Comparison of ENCODE assay signal across 8 cellular contexts in the genomic region with DNA sequence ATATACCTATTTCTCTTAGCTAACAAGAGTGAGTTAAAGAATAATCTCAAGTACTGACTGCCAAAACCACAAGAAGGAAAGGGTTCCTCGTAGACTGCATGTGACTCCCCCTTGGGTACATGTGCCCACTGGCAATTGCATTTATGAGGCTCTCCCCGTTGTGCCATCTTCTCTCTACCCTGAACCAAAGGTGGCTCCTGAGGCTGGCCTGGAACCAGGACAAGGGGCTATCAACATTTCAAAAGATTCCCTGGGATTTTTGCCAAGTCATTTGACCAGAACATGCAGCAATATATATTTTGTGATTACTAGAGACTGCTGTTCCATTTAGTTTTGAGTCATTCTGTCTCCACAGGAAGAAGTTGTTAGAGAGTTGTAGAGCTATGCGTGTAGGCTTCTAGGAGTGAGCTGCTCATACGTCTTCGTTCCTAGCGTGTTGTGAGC. TPM values are rescaled to one million over a fixed set of nuclear protein-coding genes. Genes with fewer than 3 reads are reported as not detected.
DNase-seq lines count a peak whose midpoint lies in the region; ATAC-seq lines count a peak whose summit lies in the region.
"Had no signal": no experiment of that assay in that cellular context is flagged by ENCODE, and none has a peak within 500 bp of the region (broad histone marks: within the 10 kb centered on the region; RNA-seq: fewer than 3 reads in every experiment).

No MANE protein-coding gene starts in this region.

- H3K4me3 Mint-ChIP-seq in activated naive CD4-positive, alpha-beta T cell treated with anti-CD3 and anti-CD28 coated beads, Interleukin-2, amount 10 ng/mL, durations not matched to agents 7 days and 5 days = no peak overlapping the region
- H3K4me3 Mint-ChIP-seq: activated naive CD4-positive, alpha-beta T cell treated with anti-CD3 and anti-CD28 coated beads, Interleukin-2, amount 50 U/mL, for 24 hours had no signal

- DNase-seq in SK-N-MC (ENCODE audit: low read depth, low spot score) = no peak
- DNase-seq in lung microvascular endothelial cell (ENCODE audit: low read depth in 2 of 2) = peak; percentile 18 to 47
- DNase-seq in SHP77 (lab: John Stamatoyannopoulos, UW) = no peak
- DNase-seq in NCI-H128 (lab: John Stamatoyannopoulos, UW; ENCODE audit: unreplicated experiment) = no peak
- no peak for DNase-seq in activated naive CD4-positive, alpha-beta T cell treated with anti-CD3 and anti-CD28 coated beads, Interleukin-2, amount 10 ng/mL, durations not matched to agents 7 days and 5 days

- no peaks in the 10 kb centered on the region for H3K36me3 ChIP-seq in SK-N-MC (ENCODE audit: insufficient read depth, low read length)

- H3K9me3 Mint-ChIP-seq in activated naive CD4-positive, alpha-beta T cell treated with anti-CD3 and anti-CD28 coated beads, Interleukin-2, amount 10 ng/mL, durations not matched to agents 7 days and 5 days = no peaks in the 10 kb centered on the region
- H3K9me3 Mint-ChIP-seq: activated naive CD4-positive, alpha-beta T cell treated with anti-CD3 and anti-CD28 coated beads, Interleukin-2, amount 50 U/mL, for 24 hours had no signal

- no peaks in the 10 kb centered on the region for H3K9me3 ChIP-seq in SK-N-MC (ENCODE audit: low read depth, low read length)

- no peak overlapping the region for H3K27ac Mint-ChIP-seq in activated naive CD4-positive, alpha-beta T cell treated with anti-CD3 and anti-CD28 coated beads, Interleukin-2, amount 10 ng/mL, durations not matched to agents 7 days and 5 days
- H3K27ac Mint-ChIP-seq: activated naive CD4-positive, alpha-beta T cell treated with anti-CD3 and anti-CD28 coated beads, Interleukin-2, amount 50 U/mL, for 24 hours had no signal

- H3K27ac ChIP-seq in SK-N-MC = 0 out of 2 replicates have a peak overlapping the region, but pooled peaks have one; percentile 4

- peaks cover 23% of the 10 kb centered on the region for H3K4me1 Mint-ChIP-seq in activated naive CD4-positive, alpha-beta T cell treated with anti-CD3 and anti-CD28 coated beads, Interleukin-2, amount 10 ng/mL, durations not matched to agents 7 days and 5 days

- no peaks in the 10 kb centered on the region for H3K36me3 Mint-ChIP-seq in activated naive CD4-positive, alpha-beta T cell treated with anti-CD3 and anti-CD28 coated beads, Interleukin-2, amount 10 ng/mL, durations not matched to agents 7 days and 5 days
- H3K36me3 Mint-ChIP-seq: activated naive CD4-positive, alpha-beta T cell treated with anti-CD3 and anti-CD28 coated beads, Interleukin-2, amount 50 U/mL, for 24 hours had no signal

- ATAC-seq in GM19043 (IDR thresholded peaks at IDR 0.05; ENCODE audit: low read depth, unreplicated experiment) = peak; percentile 69
- ATAC-seq in HG02798 (IDR thresholded peaks at IDR 0.05; ENCODE audit: poor library complexity, unreplicated experiment) = peak; percentile 68

- CTCF ChIA-PET in activated naive CD4-positive, alpha-beta T cell treated with anti-CD3 and anti-CD28 coated beads, Interleukin-2, amount 10 ng/mL, durations not matched to agents 7 days and 5 days (lab: Charles Lee) = no interaction called here

- H3K27me3 Mint-ChIP-seq in activated naive CD4-positive, alpha-beta T cell treated with anti-CD3 and anti-CD28 coated beads, Interleukin-2, amount 10 ng/mL, durations not matched to agents 7 days and 5 days = peaks cover 68% of the 10 kb centered on the region
- H3K27me3 Mint-ChIP-seq: activated naive CD4-positive, alpha-beta T cell treated with anti-CD3 and anti-CD28 coated beads, Interleukin-2, amount 50 U/mL, for 24 hours had no signal

- no peak overlapping the region for H3K9ac ChIP-seq in SK-N-MC (ENCODE audit: insufficient read length)

- 0 out of 2 replicates have a peak overlapping the region, but pooled peaks have one; percentile 26 for H3K4me3 ChIP-seq in SK-N-MC

RNA-seq across cellular contexts. Expression of gene LAMA3, which starts 45.8 kb away (rescaled TPM):
- total RNA-seq in lung microvascular endothelial cell = 2.4 and 2.8 TPM in 2 replicates

Comparison
In these comparisons a context has a peak if more than half of its experiments do, and no peak if none do; other contexts are left out.
1. DNase-seq: peak in lung microvascular endothelial cell (2 of 2); none in SK-N-MC (single experiment), SHP77 (0 of 2), NCI-H128 (single experiment) and activated naive CD4-positive, alpha-beta T cell treated with anti-CD3 and anti-CD28 coated beads, Interleukin-2, amount 10 ng/mL, durations not matched to agents 7 days and 5 days (single experiment).